ENCODE assay signal across 13 cellular contexts in the genomic region with DNA sequence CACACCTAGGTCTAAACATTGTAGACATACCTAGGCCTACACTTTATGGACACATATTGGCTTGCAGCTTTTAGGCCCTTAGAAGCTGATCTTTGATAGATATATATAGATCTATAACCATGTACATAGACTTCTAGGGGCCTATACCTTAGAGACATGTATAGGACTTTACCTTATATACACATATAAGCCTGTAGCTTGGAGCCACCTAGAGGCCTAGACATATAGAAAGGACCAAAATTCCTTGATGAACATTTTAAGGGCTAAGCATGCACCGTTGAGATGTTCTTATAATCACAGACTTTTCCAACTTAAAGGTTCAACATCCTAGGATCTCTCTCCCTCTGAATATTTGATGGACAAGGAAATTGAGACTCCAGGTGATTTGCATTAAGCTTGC.
DNase-seq lines count a peak whose midpoint lies in the region; ATAC-seq and TF ChIP-seq lines count a peak whose summit lies in the region.
"Had no signal": no experiment of that assay in that cellular context is flagged by ENCODE, and none has a peak within 500 bp of the region (broad histone marks: within the 10 kb centered on the region; RNA-seq: fewer than 3 reads in every experiment).

No MANE protein-coding gene starts in this region.

- intact Hi-C loops in HCT116 (cut with micrococcal nuclease) (loop anchor here (1.0 kb wide), 1 partner anchor 465 kb away; no protein-coding TSS in a partner anchor), PC-3 (cut with micrococcal nuclease) (loop anchor here (5.0 kb wide), 1 partner anchor 116 kb away; no protein-coding TSS in a partner anchor), uterus (cut with DNase I; ENCODE audit: low total_unique reads) (no loop called here)

- H3K36me3 ChIP-seq in BE2C = no peaks in the 10 kb centered on the region
- H3K36me3 ChIP-seq in HCT116 (ENCODE audit: control insufficient read depth in 1 of 2, insufficient read depth in 2 of 2, low read length in 2 of 2) = no peaks in the 10 kb centered on the region
- H3K36me3 ChIP-seq in PC-3 (ENCODE audit: low read depth, low read length) = no peaks in the 10 kb centered on the region
- H3K36me3 ChIP-seq in uterus = no peaks in the 10 kb centered on the region

- H3K4me3 ChIP-seq in BE2C (ENCODE audit: low read depth, low read length) (no peak overlapping the region), HCT116 (replicated peaks in 1 of 2; ENCODE audit: low read depth in 1 of 2, low read length in 2 of 2) (no peak overlapping the region), PC-3 (ENCODE audit: low read length) (no peak overlapping the region), uterus (no peak overlapping the region)

- H3K4me1 ChIP-seq in BE2C (no peaks in the 10 kb centered on the region), HCT116 (ENCODE audit: control insufficient read depth in 1 of 2, insufficient read depth in 2 of 2, low read length in 2 of 2) (no peaks in the 10 kb centered on the region), PC-3 (ENCODE audit: insufficient read depth, low read length) (peaks cover 17% of the 10 kb centered on the region), uterus (no peaks in the 10 kb centered on the region)

- H3K27me3 ChIP-seq in BE2C = no peaks in the 10 kb centered on the region
- no peaks in the 10 kb centered on the region for H3K27me3 ChIP-seq in HCT116 (ENCODE audit: insufficient read depth, low read length)
- no peaks in the 10 kb centered on the region for H3K27me3 ChIP-seq in PC-3 (ENCODE audit: low read length)
- H3K27me3 ChIP-seq in uterus = no peaks in the 10 kb centered on the region

- peak; percentile 49 for TF ChIP-seq RAD21 in HCT116 (IDR thresholded peaks at IDR 0.05; ENCODE audit: low read depth)

- no peak for TF ChIP-seq POLR2A in HCT116 (IDR thresholded peaks at IDR 0.05; ENCODE audit: borderline replicate concordance, extremely low read depth, insufficient read depth, insufficient read length)
- no peak for TF ChIP-seq POLR2A in uterus (IDR thresholded peaks at IDR 0.05)

- no peak overlapping the region for H3K27ac ChIP-seq in HCT116 (ENCODE audit: low read depth, low read length)
- no peak overlapping the region for H3K27ac ChIP-seq in PC-3 (ENCODE audit: low read length)
- no peak overlapping the region for H3K27ac ChIP-seq in uterus
- H3K27ac ChIP-seq: epithelial cell of prostate had no signal

- no peak overlapping the region for H3K4me2 ChIP-seq in HCT116 (ENCODE audit: low read length)
- H3K4me2 ChIP-seq in PC-3 (ENCODE audit: low read length) = no peak overlapping the region

- H4K20me1 ChIP-seq in HCT116 (ENCODE audit: insufficient read depth) (no peaks in the 10 kb centered on the region), PC-3 (ENCODE audit: low read length) (no peaks in the 10 kb centered on the region)

- no peak overlapping the region for H2AFZ ChIP-seq in HCT116 (ENCODE audit: low read depth, low read length, poor library complexity, severe bottlenecking)
- H2AFZ ChIP-seq in PC-3 (ENCODE audit: low read length) = no peak overlapping the region

- H3K9me3 ChIP-seq in BE2C = no peaks in the 10 kb centered on the region
- no peaks in the 10 kb centered on the region for H3K9me3 ChIP-seq in HCT116 (ENCODE audit: control insufficient read depth in 1 of 2, insufficient read depth in 1 of 2, low read depth in 1 of 2, low read length in 2 of 2)
- H3K9me3 ChIP-seq in PC-3 (ENCODE audit: low read length) = no peaks in the 10 kb centered on the region
- H3K9me3 ChIP-seq in uterus = no peaks in the 10 kb centered on the region

- no peak for DNase-seq in BE2C
- DNase-seq in HCT116 (ENCODE audit: low read depth, low spot score) = no peak
- DNase-seq in PC-3 = peak; percentile 44
- DNase-seq in 8988T = no peak
- DNase-seq in uterus = no peak
- no peak for DNase-seq in iPS-NIHi11 (ENCODE audit: low spot score)
- DNase-seq in AG08396 (ENCODE audit: low spot score) = no peak
- DNase-seq: amniotic stem cell; nucleus accumbens; stimulated activated CD4-positive, alpha-beta T cell treated with anti-CD3 and anti-CD28 coated beads, Interleukin-4, amount 100 ng/mL, for 24 hours had no signal

- TF ChIP-seq CTCF in BE2C (IDR thresholded peaks at IDR 0.05; ENCODE audit: low read depth, low read length) (peak; percentile 24), HCT116 (IDR thresholded peaks at IDR 0.05 in 2 of 3, conservative IDR thresholded peaks at IDR 0.05 in 1 of 3; ENCODE audit: borderline replicate concordance in 1 of 3, insufficient read depth in 1 of 3, low read depth in 2 of 3, low read length in 2 of 3) (peak; percentile 17 to 32 (median 26); a peak in 4 of 6 replicates), PC-3 (conservative IDR thresholded peaks at IDR 0.05; ENCODE audit: low read depth, low read length) (peak; percentile 61), uterus (IDR thresholded peaks at IDR 0.05) (no peak)

- no peaks in the 10 kb centered on the region for H3F3A ChIP-seq in PC-3 (ENCODE audit: low read length, unreplicated experiment)

- POLR2A ChIA-PET in HCT116 (lab: Charles Lee) = no interaction called here
- POLR2A ChIA-PET in PC-3 (lab: Charles Lee; ENCODE audit: unreplicated experiment) = interaction anchor here (0.7 kb wide), 1 partner anchor 188 kb away, joined by 6 read pairs; no protein-coding TSS in a partner anchor

- H3K9me2 ChIP-seq in HCT116 (ENCODE audit: insufficient read depth) (no peaks in the 10 kb centered on the region), PC-3 (replicated peaks; ENCODE audit: low read length) (no peaks in the 10 kb centered on the region)

- CTCF ChIA-PET in HCT116 (lab: Charles Lee) (no interaction called here), PC-3 (lab: Charles Lee) (interaction anchor here (0.7 kb wide), 1 partner anchor 464 kb away, joined by 5 read pairs; no protein-coding TSS in a partner anchor)

- BruUV-seq in HCT116 (replicated peaks; lab: Mats Ljungman, UMichigan) (no TSS peak), PC-3 (replicated peaks; lab: Mats Ljungman, UMichigan) (no TSS peak)

- H3K79me2 ChIP-seq in HCT116 (ENCODE audit: insufficient read depth, low read length) = no peaks in the 10 kb centered on the region
- H3K79me2 ChIP-seq in PC-3 (ENCODE audit: low read length) = no peaks in the 10 kb centered on the region

- ATAC-seq in HCT116 = peak; percentile 74
- ATAC-seq in PC-3 = peak; percentile 58
- peak; percentile 45 for ATAC-seq in esophagus mucosa
- ATAC-seq: SK-N-SH treated with all-trans-retinoic acid at 6 μM for 48 hours had no signal

- RAD21 ChIA-PET in HCT116 (lab: Charles Lee; ENCODE audit: low non-redundant PET in 1 of 2, low total read pairs in 2 of 2, uncharacterized antibody in 2 of 2, unreplicated experiment in 2 of 2) = no interaction called here

- H3K9ac ChIP-seq in HCT116 (ENCODE audit: low read length) (no peak overlapping the region), PC-3 (ENCODE audit: low read length) (no peak overlapping the region)

TF ChIP-seq in HCT116, 20 proteins besides CTCF, POLR2A, EP300 and RAD21 (continues in another document):
- TF ChIP-seq, protein P1, sequence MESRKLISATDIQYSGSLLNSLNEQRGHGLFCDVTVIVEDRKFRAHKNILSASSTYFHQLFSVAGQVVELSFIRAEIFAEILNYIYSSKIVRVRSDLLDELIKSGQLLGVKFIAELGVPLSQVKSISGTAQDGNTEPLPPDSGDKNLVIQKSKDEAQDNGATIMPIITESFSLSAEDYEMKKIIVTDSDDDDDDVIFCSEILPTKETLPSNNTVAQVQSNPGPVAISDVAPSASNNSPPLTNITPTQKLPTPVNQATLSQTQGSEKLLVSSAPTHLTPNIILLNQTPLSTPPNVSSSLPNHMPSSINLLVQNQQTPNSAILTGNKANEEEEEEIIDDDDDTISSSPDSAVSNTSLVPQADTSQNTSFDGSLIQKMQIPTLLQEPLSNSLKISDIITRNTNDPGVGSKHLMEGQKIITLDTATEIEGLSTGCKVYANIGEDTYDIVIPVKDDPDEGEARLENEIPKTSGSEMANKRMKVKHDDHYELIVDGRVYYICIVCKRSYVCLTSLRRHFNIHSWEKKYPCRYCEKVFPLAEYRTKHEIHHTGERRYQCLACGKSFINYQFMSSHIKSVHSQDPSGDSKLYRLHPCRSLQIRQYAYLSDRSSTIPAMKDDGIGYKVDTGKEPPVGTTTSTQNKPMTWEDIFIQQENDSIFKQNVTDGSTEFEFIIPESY (IDR thresholded peaks at IDR 0.05; ENCODE audit: extremely low read depth, insufficient replicate concordance, low read length) = no peak
- no peak for TF ChIP-seq CEBPB (IDR thresholded peaks at IDR 0.05; ENCODE audit: low read depth)
- no peak for TF ChIP-seq EZH2 (IDR thresholded peaks at IDR 0.05)
- TF ChIP-seq TCF7L2 (IDR thresholded peaks at IDR 0.05; ENCODE audit: borderline replicate concordance, extremely low read depth, insufficient read depth, insufficient read length) = no peak
- no peak for TF ChIP-seq ELF1 (IDR thresholded peaks at IDR 0.05; ENCODE audit: borderline replicate concordance, low read depth)
- TF ChIP-seq ZFX (IDR thresholded peaks at IDR 0.05) = no peak
- TF ChIP-seq, protein P2, sequence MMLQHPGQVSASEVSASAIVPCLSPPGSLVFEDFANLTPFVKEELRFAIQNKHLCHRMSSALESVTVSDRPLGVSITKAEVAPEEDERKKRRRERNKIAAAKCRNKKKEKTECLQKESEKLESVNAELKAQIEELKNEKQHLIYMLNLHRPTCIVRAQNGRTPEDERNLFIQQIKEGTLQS (IDR thresholded peaks at IDR 0.05) = no peak
- TF ChIP-seq, protein P3, sequence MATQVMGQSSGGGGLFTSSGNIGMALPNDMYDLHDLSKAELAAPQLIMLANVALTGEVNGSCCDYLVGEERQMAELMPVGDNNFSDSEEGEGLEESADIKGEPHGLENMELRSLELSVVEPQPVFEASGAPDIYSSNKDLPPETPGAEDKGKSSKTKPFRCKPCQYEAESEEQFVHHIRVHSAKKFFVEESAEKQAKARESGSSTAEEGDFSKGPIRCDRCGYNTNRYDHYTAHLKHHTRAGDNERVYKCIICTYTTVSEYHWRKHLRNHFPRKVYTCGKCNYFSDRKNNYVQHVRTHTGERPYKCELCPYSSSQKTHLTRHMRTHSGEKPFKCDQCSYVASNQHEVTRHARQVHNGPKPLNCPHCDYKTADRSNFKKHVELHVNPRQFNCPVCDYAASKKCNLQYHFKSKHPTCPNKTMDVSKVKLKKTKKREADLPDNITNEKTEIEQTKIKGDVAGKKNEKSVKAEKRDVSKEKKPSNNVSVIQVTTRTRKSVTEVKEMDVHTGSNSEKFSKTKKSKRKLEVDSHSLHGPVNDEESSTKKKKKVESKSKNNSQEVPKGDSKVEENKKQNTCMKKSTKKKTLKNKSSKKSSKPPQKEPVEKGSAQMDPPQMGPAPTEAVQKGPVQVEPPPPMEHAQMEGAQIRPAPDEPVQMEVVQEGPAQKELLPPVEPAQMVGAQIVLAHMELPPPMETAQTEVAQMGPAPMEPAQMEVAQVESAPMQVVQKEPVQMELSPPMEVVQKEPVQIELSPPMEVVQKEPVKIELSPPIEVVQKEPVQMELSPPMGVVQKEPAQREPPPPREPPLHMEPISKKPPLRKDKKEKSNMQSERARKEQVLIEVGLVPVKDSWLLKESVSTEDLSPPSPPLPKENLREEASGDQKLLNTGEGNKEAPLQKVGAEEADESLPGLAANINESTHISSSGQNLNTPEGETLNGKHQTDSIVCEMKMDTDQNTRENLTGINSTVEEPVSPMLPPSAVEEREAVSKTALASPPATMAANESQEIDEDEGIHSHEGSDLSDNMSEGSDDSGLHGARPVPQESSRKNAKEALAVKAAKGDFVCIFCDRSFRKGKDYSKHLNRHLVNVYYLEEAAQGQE (IDR thresholded peaks at IDR 0.05; ENCODE audit: low read depth) = no peak

Comparison
In these comparisons a context has a peak if more than half of its experiments do, and no peak if none do; other contexts are left out.
1. CTCF ChIP-seq: peak in BE2C (single experiment), HCT116 (3 of 3) and PC-3 (single experiment); none in uterus (0 of 4).
2. Peak in every context shown above with its lines, with median percentiles within 50 percentile points of each other: ATAC-seq.